Comparison of ENCODE assay signal across 8 cellular contexts in the genomic region with DNA sequence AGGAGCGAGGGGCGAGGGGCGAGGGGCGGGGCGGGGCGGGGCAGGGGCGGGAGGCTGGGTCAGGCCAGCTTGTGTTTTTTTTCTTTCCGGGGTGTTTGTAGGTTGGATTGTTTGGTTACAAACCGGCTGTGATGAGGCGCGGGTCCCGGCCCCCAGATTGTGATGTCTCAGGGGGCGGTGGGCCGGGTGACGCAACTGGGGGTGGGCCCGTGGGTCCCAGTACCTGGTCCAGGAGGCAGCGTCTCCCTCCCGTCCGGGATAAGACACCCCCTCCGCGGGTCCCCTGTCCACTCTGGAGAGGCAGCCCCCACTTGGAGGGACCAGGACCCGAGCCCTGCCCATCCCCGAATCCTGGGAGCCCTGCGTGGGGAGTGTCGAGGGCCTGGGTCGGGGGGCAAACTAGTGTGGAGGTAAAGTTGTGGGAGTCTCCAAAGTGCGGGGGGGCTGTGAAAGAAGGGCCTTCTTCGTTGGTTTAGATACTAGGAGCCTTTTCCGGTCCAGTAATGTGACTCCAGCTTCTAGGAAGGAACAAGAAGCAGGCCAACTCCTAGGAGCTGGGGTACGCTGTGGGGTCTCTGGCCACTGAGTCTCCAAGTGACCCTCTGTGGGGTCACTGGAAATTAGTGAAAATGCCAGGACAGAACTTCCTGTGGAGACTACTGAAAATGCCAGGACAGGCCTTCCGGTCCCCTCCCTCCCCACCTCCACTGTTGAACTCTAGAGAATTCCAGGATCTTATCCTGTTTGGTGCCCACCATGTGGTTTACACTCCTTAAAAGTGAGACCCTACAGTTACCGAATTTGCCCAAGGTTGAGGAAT. TPM values are rescaled to one million over a fixed set of nuclear protein-coding genes. Genes with fewer than 3 reads are reported as not detected.
DNase-seq lines count a peak whose midpoint lies in the region; ATAC-seq and TF ChIP-seq lines count a peak whose summit lies in the region.

No MANE protein-coding gene starts in this region.

- no peaks in the 10 kb centered on the region for H3K4me1 ChIP-seq in Caco-2

- H3K4me3 ChIP-seq in Caco-2 (ENCODE audit: low read depth, low read length) = peak overlapping the region; percentile 35
- H3K4me3 ChIP-seq in HL-60 (replicated peaks; ENCODE audit: insufficient read depth, low read length) = peak overlapping the region; percentile 24; the same call in 1 of the 2 replicates

- intact Hi-C loops in Caco-2 (cut with micrococcal nuclease; ENCODE audit: unreplicated experiment) = no loop called here

- H3K4me1 Mint-ChIP-seq in Caco-2 (ENCODE audit: low read depth, unreplicated experiment) = peaks cover 10% of the 10 kb centered on the region
- H3K4me1 Mint-ChIP-seq in chondrocyte (ENCODE audit: low read depth) = peaks cover 21% of the 10 kb centered on the region
- peaks cover 32 to 50% (median 38%) of the 10 kb centered on the region in 3 donors for H3K4me1 Mint-ChIP-seq in naive B cell

- peak overlapping the region; percentile 78 for H3K4me3 Mint-ChIP-seq in Caco-2 (ENCODE audit: unreplicated experiment)
- peak overlapping the region; percentile 67 for H3K4me3 Mint-ChIP-seq in chondrocyte (ENCODE audit: unreplicated experiment)
- H3K4me3 Mint-ChIP-seq in naive B cell = peak overlapping the region; percentile 68 to 90 (median 80)

- H3K36me3 Mint-ChIP-seq in Caco-2 (ENCODE audit: insufficient read depth, unreplicated experiment) (no peaks in the 10 kb centered on the region), chondrocyte (ENCODE audit: low read depth) (no peaks in the 10 kb centered on the region), naive B cell (no peaks in the 10 kb centered on the region)

- H3K27me3 ChIP-seq in Caco-2 (replicated peaks; ENCODE audit: control insufficient read depth, insufficient read depth, low read length) = no peaks in the 10 kb centered on the region
- no peaks in the 10 kb centered on the region for H3K27me3 ChIP-seq in HL-60 (ENCODE audit: insufficient read depth, poor library complexity, severe bottlenecking)

- H3K27me3 Mint-ChIP-seq in Caco-2 (ENCODE audit: insufficient read depth, unreplicated experiment) = no peaks in the 10 kb centered on the region
- H3K27me3 Mint-ChIP-seq in chondrocyte (ENCODE audit: low read depth) = no peaks in the 10 kb centered on the region
- H3K27me3 Mint-ChIP-seq in naive B cell = no peaks in the 10 kb centered on the region

- no peaks in the 10 kb centered on the region for H3K36me3 ChIP-seq in Caco-2 (ENCODE audit: control insufficient read depth, insufficient read depth, low read length)

- TF ChIP-seq CTCF in Caco-2 (IDR thresholded peaks at IDR 0.05; ENCODE audit: insufficient read depth in 1 of 2, low read depth in 1 of 2, low read length in 1 of 2, severe bottlenecking in 1 of 2, unreplicated experiment in 1 of 2) (no peak), HL-60 (IDR thresholded peaks at IDR 0.05; ENCODE audit: insufficient read depth, low read length) (no peak), chondrocyte (IDR thresholded peaks at IDR 0.05) (no peak), GM10266 (IDR thresholded peaks at IDR 0.05; ENCODE audit: control insufficient read depth, insufficient read depth, low read depth, missing control alignments) (no peak)

- no peak overlapping the region for H3K27ac ChIP-seq in HL-60 (replicated peaks)

- no peaks in the 10 kb centered on the region for H3K9me3 ChIP-seq in Caco-2

- POLR2A ChIA-PET in Caco-2 (lab: Charles Lee) = no interaction called here

- H3K9me3 Mint-ChIP-seq in Caco-2 (ENCODE audit: unreplicated experiment) (no peaks in the 10 kb centered on the region), chondrocyte (ENCODE audit: low read depth) (no peaks in the 10 kb centered on the region), naive B cell (no peaks in the 10 kb centered on the region)

- H3K27ac Mint-ChIP-seq in Caco-2 (ENCODE audit: unreplicated experiment) (no peak overlapping the region), chondrocyte (ENCODE audit: unreplicated experiment) (no peak overlapping the region), naive B cell (peak overlapping the region in 5 of 6 donors; percentile 26 to 92 (median 89))

- no TSS peak for BruUV-seq in Caco-2 (replicated peaks; lab: Mats Ljungman, UMichigan)

- CTCF ChIA-PET in Caco-2 (lab: Charles Lee) = no interaction called here

- no peak for ATAC-seq in naive B cell (ENCODE audit: low read depth in 2 of 2)

- DNase-seq in Caco-2 = no peak
- DNase-seq in HL-60 (ENCODE audit: low read depth in 1 of 2, low spot score in 1 of 2) = no peak
- DNase-seq in chondrocyte (ENCODE audit: low spot score) = peak; percentile 80
- peak; percentile 19 for DNase-seq in naive B cell
- DNase-seq in NCI-H82 (lab: John Stamatoyannopoulos, UW) = no peak
- DNase-seq in GM10266 (ENCODE audit: extremely low spot score) = no peak
- DNase-seq in COLO829 (ENCODE audit: low spot score) = no peak
- DNase-seq in NOMO-1 treated with DMSO at 0.1 percent for 48 hours (lab: John Stamatoyannopoulos, UW; ENCODE audit: unreplicated experiment) = no peak

RNA-seq across cellular contexts. Expression of gene CLMN, which starts 0.6 kb away (rescaled TPM):
- 5.2 and 6.7 TPM in 2 replicates for total RNA-seq in Caco-2 (2022)
- 6.7 to 7.7 TPM (median 7.3 TPM) in 3 replicates for total RNA-seq in chondrocyte
- 10 to 100 TPM in 5 of 6 donors, 1 to 10 TPM in 1; 4.9 to 23.8 (median 12.7) TPM for polyA plus RNA-seq in naive B cell (ENCODE audit: low read depth in 6 of 6)

Comparison
In these comparisons a context has a peak if more than half of its experiments do, and no peak if none do; other contexts are left out.
1. DNase-seq: peak in chondrocyte (single experiment) and naive B cell (single experiment); none in Caco-2 (0 of 2), HL-60 (0 of 2), NCI-H82 (single experiment), GM10266 (single experiment), COLO829 (single experiment) and NOMO-1 treated with DMSO at 0.1 percent for 48 hours (single experiment).
2. H3K27ac Mint-ChIP-seq: peak in naive B cell (5 of 6); none in Caco-2 (single experiment) and chondrocyte (single experiment).
3. Peak in every context shown above with its lines, with median percentiles within 50 percentile points of each other: H3K4me3 Mint-ChIP-seq.